ENCODE assay signal across 10 cellular contexts in genomic region chr1:14939527-14940284, GRCh38.
DNase-seq lines count a peak whose midpoint lies in the region; ATAC-seq, FAIRE-seq and TF ChIP-seq lines count a peak whose summit lies in the region.
"Had no signal": no experiment of that assay in that cellular context is flagged by ENCODE, and none has a peak within 500 bp of the region (broad histone marks: within the 10 kb centered on the region; RNA-seq: fewer than 3 reads in every experiment).

No MANE protein-coding gene starts in this region.

- DNase-seq in AG04450 (ENCODE audit: low read depth, low spot score) = no peak
- peak; percentile 32 for DNase-seq in HS-5 (ENCODE audit: low read depth)
- peak; percentile 74 for DNase-seq in bronchial epithelial cell (ENCODE audit: low read depth)
- DNase-seq in left lung = no peak
- no peak for DNase-seq in coronary artery (ENCODE audit: low spot score)
- no peak for DNase-seq in NCI-H2196 treated with DMSO at 0.1 percent for 48 hours (lab: John Stamatoyannopoulos, UW; ENCODE audit: unreplicated experiment)
- DNase-seq in COLO829 (ENCODE audit: low spot score) = no peak
- DNase-seq: activated CD4-positive, alpha-beta T cell treated with anti-CD3 and anti-CD28 coated beads for 4 hours; CD4-positive, CD25-positive, alpha-beta regulatory T cell had no signal

- ATAC-seq in left lung (peak; percentile 50), HG02973 (IDR thresholded peaks at IDR 0.05; ENCODE audit: unreplicated experiment) (no peak)

- H3K36me3 ChIP-seq in bronchial epithelial cell (ENCODE audit: control insufficient read depth, insufficient read depth, low read length) (no peaks in the 10 kb centered on the region), left lung (no peaks in the 10 kb centered on the region)

- peak; percentile 36 for FAIRE-seq in bronchial epithelial cell (lab: Jason Lieb, UNC)

- POLR2A ChIA-PET in AG04450 (lab: Yijun Ruan, JAX) = no interaction called here

- peaks cover 1 to 11% of the 10 kb centered on the region in 2 donors for H3K4me1 ChIP-seq in left lung

- H3K27ac ChIP-seq in AG04450 (ENCODE audit: low read depth, low read length) (peak overlapping the region; percentile 2), left lung (peak overlapping the region in 1 of 2 donors; percentile 16), coronary artery (peak overlapping the region in 1 of 2 donors; percentile 40)

- H3K27me3 ChIP-seq in AG04450 (ENCODE audit: control insufficient read depth, insufficient read depth, low read length) (no peaks in the 10 kb centered on the region), bronchial epithelial cell (ENCODE audit: control insufficient read depth, insufficient read depth, low read length) (no peaks in the 10 kb centered on the region), left lung (no peaks in the 10 kb centered on the region)

- TF ChIP-seq CTCF in AG04450 (IDR thresholded peaks at IDR 0.05; ENCODE audit: low read depth, low read length) = no peak
- TF ChIP-seq CTCF in bronchial epithelial cell (IDR thresholded peaks at IDR 0.05; ENCODE audit: insufficient read depth, low read length, severe bottlenecking) = no peak
- no peak for TF ChIP-seq CTCF in left lung (IDR thresholded peaks at IDR 0.05)
- no peak for TF ChIP-seq CTCF in coronary artery (IDR thresholded peaks at IDR 0.05)

- H3K9me3 ChIP-seq in AG04450 (ENCODE audit: control insufficient read depth, insufficient read depth, low read length) (no peaks in the 10 kb centered on the region), left lung (no peaks in the 10 kb centered on the region)

- CTCF ChIA-PET in AG04450 (lab: Charles Lee) = interaction anchor here (1.6 kb wide), 1 partner anchor 25 kb away, joined by 6 read pairs; no protein-coding TSS in a partner anchor

- intact Hi-C loops in left lung (cut with DNase I) = no loop called here

- no peak overlapping the region for H3K4me3 ChIP-seq in AG04450 (ENCODE audit: low read depth, low read length)
- H3K4me3 ChIP-seq in bronchial epithelial cell (ENCODE audit: low read depth, low read length) = no peak overlapping the region
- H3K4me3 ChIP-seq in left lung = no peak overlapping the region
- H3K4me3 ChIP-seq in coronary artery = no peak overlapping the region

Comparison
In these comparisons a context has a peak if more than half of its experiments do, and no peak if none do; other contexts are left out.
1. DNase-seq: peak in HS-5 (single experiment) and bronchial epithelial cell (single experiment); none in AG04450 (single experiment), left lung (0 of 2), coronary artery (single experiment), NCI-H2196 treated with DMSO at 0.1 percent for 48 hours (single experiment) and COLO829 (single experiment).